1 cellular context compared by ENCODE assay signal in the genomic region with DNA sequence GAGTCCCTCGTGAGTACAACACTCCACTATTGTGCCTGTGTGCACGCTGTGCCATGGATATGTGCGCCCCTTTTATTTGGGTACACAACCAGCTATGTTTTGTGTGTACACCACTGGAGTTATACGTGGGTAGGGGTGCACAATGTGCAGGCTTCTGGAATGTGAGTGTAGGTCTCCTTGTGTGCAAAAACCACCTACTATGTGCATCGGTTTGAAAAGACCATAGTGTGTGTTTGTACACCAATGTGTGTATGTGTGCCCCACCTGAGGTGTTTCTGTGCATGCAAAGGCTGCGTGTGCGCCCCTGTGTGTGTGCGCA.
TF ChIP-seq lines count a peak whose summit lies in the region.

No MANE protein-coding gene starts in this region.

TF ChIP-seq in IMR-90, 13 proteins besides CTCF, POLR2A, EP300 and RAD21 (continued from another document):
- TF ChIP-seq NFE2L2 (IDR thresholded peaks at IDR 0.05; ENCODE audit: low read depth, low read length) = no peak
TF ChIP-seq in IMR-90: peak in this region for 0.
